ENCODE assay signal across 6 cellular contexts in genomic region chr2:98852903-98853302, GRCh38.
"Had no signal": no experiment of that assay in that cellular context is flagged by ENCODE, and none has a peak within 500 bp of the region (broad histone marks: within the 10 kb centered on the region; RNA-seq: fewer than 3 reads in every experiment).

No MANE protein-coding gene starts in this region.

- ATAC-seq: K562 had no signal

- DNase-seq: IMR-90, KBM-7, KG1 had no signal

- H3K4me3 ChIP-seq: K562 had no signal

- H3K27ac ChIP-seq: HL-60 had no signal

- FAIRE-seq: HTR-8/SVneo, K562 had no signal
